In genomic region chrX:108701633-108702032, GRCh38 we compare ENCODE assay signal across 16 cellular contexts. TPM values are rescaled to one million over a fixed set of nuclear protein-coding genes. Genes with fewer than 3 reads are reported as not detected.
DNase-seq lines count a peak whose midpoint lies in the region; ATAC-seq and TF ChIP-seq lines count a peak whose summit lies in the region.
"Had no signal": no experiment of that assay in that cellular context is flagged by ENCODE, and none has a peak within 500 bp of the region (broad histone marks: within the 10 kb centered on the region; RNA-seq: fewer than 3 reads in every experiment).

No MANE protein-coding gene starts in this region.

- H3K9me2 ChIP-seq in Karpas-422 (replicated peaks; ENCODE audit: insufficient read depth, low read length) = no peaks in the 10 kb centered on the region

- H3K4me2 ChIP-seq in Karpas-422 (ENCODE audit: low read depth, low read length, poor library complexity, severe bottlenecking) = no peak overlapping the region
- H3K4me2 ChIP-seq: BLaER1 treated with 17β-estradiol and CSF1 and Interleukin-3, amounts not matched to agents 10 nM and 100 nM had no signal

- no peak overlapping the region for H3K27ac ChIP-seq in RWPE2 (ENCODE audit: poor library complexity, severe bottlenecking)
- H3K27ac ChIP-seq in effector memory CD4-positive, alpha-beta T cell (ENCODE audit: insufficient read depth, low read length, poor library complexity, severe bottlenecking) = no peak overlapping the region
- H3K27ac ChIP-seq in Karpas-422 (ENCODE audit: low read length) = no peak overlapping the region
- H3K27ac ChIP-seq: BLaER1 treated with 17β-estradiol and CSF1 and Interleukin-3, amounts not matched to agents 10 nM and 100 nM; HL-60 had no signal

- H3K9me3 ChIP-seq in RWPE2 (ENCODE audit: severe bottlenecking) (no peaks in the 10 kb centered on the region), Karpas-422 (ENCODE audit: low read length) (no peaks in the 10 kb centered on the region)
- no peaks in the 10 kb centered on the region for H3K9me3 ChIP-seq in effector memory CD4-positive, alpha-beta T cell (ENCODE audit: control insufficient read depth, low read length)
- H3K9me3 ChIP-seq: BLaER1 treated with 17β-estradiol and CSF1 and Interleukin-3, amounts not matched to agents 10 nM and 100 nM had no signal

- H3K27me3 ChIP-seq in RWPE2 (ENCODE audit: insufficient read depth, poor library complexity, severe bottlenecking) = no peaks in the 10 kb centered on the region
- H3K27me3 ChIP-seq in effector memory CD4-positive, alpha-beta T cell (replicated peaks; ENCODE audit: control insufficient read depth, insufficient read depth, low read length, poor library complexity, severe bottlenecking) = no peaks in the 10 kb centered on the region
- H3K27me3 ChIP-seq in Karpas-422 (ENCODE audit: low read length) = no peaks in the 10 kb centered on the region

- no peaks in the 10 kb centered on the region for H3K4me1 ChIP-seq in RWPE2 (ENCODE audit: insufficient read depth, poor library complexity, severe bottlenecking)
- no peaks in the 10 kb centered on the region for H3K4me1 ChIP-seq in effector memory CD4-positive, alpha-beta T cell (ENCODE audit: control insufficient read depth, insufficient read depth, low read length, poor library complexity, severe bottlenecking)
- no peaks in the 10 kb centered on the region for H3K4me1 ChIP-seq in Karpas-422 (ENCODE audit: low read length)
- H3K4me1 ChIP-seq: BLaER1 treated with 17β-estradiol and CSF1 and Interleukin-3, amounts not matched to agents 10 nM and 100 nM had no signal

- no peak overlapping the region for H3K9ac ChIP-seq in Karpas-422 (ENCODE audit: low read length)
- H3K9ac ChIP-seq: BLaER1 treated with 17β-estradiol and CSF1 and Interleukin-3, amounts not matched to agents 10 nM and 100 nM had no signal

- H2AFZ ChIP-seq in Karpas-422 (ENCODE audit: low read length) = no peak overlapping the region

- no peak for DNase-seq in RWPE2 (ENCODE audit: low spot score)
- peak; percentile 9 for DNase-seq in kidney tubule cell (ENCODE audit: low spot score)
- DNase-seq in HUDEP-2 (lab: John Stamatoyannopoulos, UW; ENCODE audit: unreplicated experiment in 76 of 76) = no peak
- DNase-seq in effector memory CD4-positive, alpha-beta T cell = no peak
- no peak for DNase-seq in NCI-H1092 (lab: John Stamatoyannopoulos, UW)
- no peak for DNase-seq in Karpas-422
- DNase-seq: ACHN; CD4-positive, CD25-positive, alpha-beta regulatory T cell; DMS53; HCEC 1CT had no signal

- ATAC-seq in GM18907 (IDR thresholded peaks at IDR 0.05; ENCODE audit: unreplicated experiment) (peak; percentile 71), HG02678 (IDR thresholded peaks at IDR 0.05; ENCODE audit: unreplicated experiment) (peak; percentile 43), RWPE2 (ENCODE audit: low read depth) (peak; percentile 14; the same call in 1 of the 3 replicates)
- ATAC-seq: K562 had no signal

- H3K36me3 ChIP-seq in RWPE2 (ENCODE audit: low read depth) (no peaks in the 10 kb centered on the region; the same call in 1 of the 2 replicates), Karpas-422 (ENCODE audit: insufficient read depth, low read length) (no peaks in the 10 kb centered on the region)
- H3K36me3 ChIP-seq in effector memory CD4-positive, alpha-beta T cell (ENCODE audit: control insufficient read depth, insufficient read depth, low read length) = no peaks in the 10 kb centered on the region
- H3K36me3 ChIP-seq: BLaER1 treated with 17β-estradiol and CSF1 and Interleukin-3, amounts not matched to agents 10 nM and 100 nM had no signal

- H3K79me2 ChIP-seq in Karpas-422 (ENCODE audit: low read length) = no peaks in the 10 kb centered on the region

- no peak overlapping the region for H3K4me3 ChIP-seq in RWPE2 (ENCODE audit: severe bottlenecking)
- H3K4me3 ChIP-seq in effector memory CD4-positive, alpha-beta T cell (ENCODE audit: insufficient read depth, low read depth, low read length, poor library complexity, severe bottlenecking) = no peak overlapping the region
- H3K4me3 ChIP-seq in Karpas-422 (ENCODE audit: low read length) = no peak overlapping the region
- H3K4me3 ChIP-seq: BLaER1 treated with 17β-estradiol and CSF1 and Interleukin-3, amounts not matched to agents 10 nM and 100 nM; K562 had no signal

- no peaks in the 10 kb centered on the region for H4K20me1 ChIP-seq in Karpas-422 (ENCODE audit: insufficient read depth, low read depth, low read length)
- H4K20me1 ChIP-seq: BLaER1 treated with 17β-estradiol and CSF1 and Interleukin-3, amounts not matched to agents 10 nM and 100 nM had no signal

- no peak for TF ChIP-seq CTCF in RWPE2 (IDR thresholded peaks at IDR 0.05; ENCODE audit: poor library complexity, severe bottlenecking)

RNA-seq across cellular contexts. Expression of gene IRS4, which starts 34.7 kb away (rescaled TPM):
- total RNA-seq in Karpas-422 (2014; rRNA removed; shearing (Covaris generic); ENCODE audit: low replicate concordance) = not detected in 2 replicates
- total RNA-seq: A172; CD4-positive, CD25-positive, alpha-beta regulatory T cell; K562 had no signal

Comparison
In these comparisons a context has a peak if more than half of its experiments do, and no peak if none do; other contexts are left out.
1. ATAC-seq: peak in every context shown above with its lines; median percentile 71 in GM18907; 43 in HG02678; 14 in RWPE2.